In genomic region chr13:85243831-85244230, GRCh38 we compare ENCODE assay signal across 8 cellular contexts.
"Had no signal": no experiment of that assay in that cellular context is flagged by ENCODE, and none has a peak within 500 bp of the region (broad histone marks: within the 10 kb centered on the region; RNA-seq: fewer than 3 reads in every experiment).

No MANE protein-coding gene starts in this region.

- H3K36me3 ChIP-seq: HAP-1 had no signal

- H3K9me3 ChIP-seq: HAP-1 had no signal

- H3K9ac ChIP-seq: GM23248 had no signal

- H3K9me3 Mint-ChIP-seq: HFFc6 had no signal

- H3K4me3 Mint-ChIP-seq: HFFc6 had no signal

- H3K4me3 ChIP-seq: GM23248, HAP-1 had no signal

- H3K4me1 ChIP-seq: HAP-1 had no signal

- H3K27ac Mint-ChIP-seq: HFFc6 had no signal

- H2AFZ ChIP-seq: GM23248 had no signal

- DNase-seq: GM23248, GOT3, H7, HFFc6, IMR-90 had no signal

- ATAC-seq: HCT116 had no signal

- H3K27ac ChIP-seq: GM23248, HL-60 had no signal
